ENCODE assay signal across 1 cellular context in genomic region chr1:207885129-207886032, GRCh38.
TF ChIP-seq lines count a peak whose summit lies in the region.

No MANE protein-coding gene starts in this region.

TF ChIP-seq in K562, 482 proteins besides CTCF, POLR2A, EP300 and RAD21 (continued from another document and continues in another):
- no peak; the same call in 1 of the 2 replicates for TF ChIP-seq ZNF592 (IDR thresholded peaks at IDR 0.05)
- no peak for TF ChIP-seq ZNF121 (CRISPR knock-in tag; conservative IDR thresholded peaks at IDR 0.05)
- TF ChIP-seq TCFL5 (CRISPR knock-in tag; conservative IDR thresholded peaks at IDR 0.05): no peak
- no peak for TF ChIP-seq HOMEZ (CRISPR knock-in tag; IDR thresholded peaks at IDR 0.05)
- TF ChIP-seq ZNF395 (CRISPR knock-in tag; IDR thresholded peaks at IDR 0.05): 0 out of 2 replicates have a peak, but pooled peaks have one; percentile 38
- TF ChIP-seq CBX5 (IDR thresholded peaks at IDR 0.05; ENCODE audit: borderline replicate concordance, low read depth): no peak
- no peak for TF ChIP-seq TSHZ1 (CRISPR knock-in tag; IDR thresholded peaks at IDR 0.05)
- no peak for TF ChIP-seq FOXM1 (IDR thresholded peaks at IDR 0.05; ENCODE audit: low read depth)
- no peak for TF ChIP-seq FOXM1 (CRISPR knock-in tag; IDR thresholded peaks at IDR 0.05; ENCODE audit: low read depth)
- TF ChIP-seq BRD9 (IDR thresholded peaks at IDR 0.05; ENCODE audit: low read depth, partially characterized antibody): peak; percentile 75
- TF ChIP-seq SMARCE1 (IDR thresholded peaks at IDR 0.05): peak; percentile 43; the same call in 1 of the 2 replicates
- TF ChIP-seq POLR2AphosphoS2 (IDR thresholded peaks at IDR 0.05; ENCODE audit: low read length): no peak
- TF ChIP-seq MTA3 (IDR thresholded peaks at IDR 0.05; ENCODE audit: borderline replicate concordance): peak; percentile 58
- no peak for TF ChIP-seq MBD2 (IDR thresholded peaks at IDR 0.05; ENCODE audit: borderline replicate concordance, low read depth)
- TF ChIP-seq GATAD2A (IDR thresholded peaks at IDR 0.05): no peak
- TF ChIP-seq BDP1 (IDR thresholded peaks at IDR 0.05; ENCODE audit: insufficient read depth, insufficient read length): no peak
- 0 out of 2 replicates have a peak, but pooled peaks have one; percentile 12 for TF ChIP-seq ARID1B (IDR thresholded peaks at IDR 0.05)
- TF ChIP-seq PHTF2 (CRISPR knock-in tag; IDR thresholded peaks at IDR 0.05): no peak
- no peak for TF ChIP-seq HOXB6 (CRISPR knock-in tag; IDR thresholded peaks at IDR 0.05; ENCODE audit: borderline replicate concordance)
- TF ChIP-seq ZNF239 (CRISPR knock-in tag; IDR thresholded peaks at IDR 0.05): no peak
- no peak for TF ChIP-seq E4F1 (CRISPR knock-in tag; IDR thresholded peaks at IDR 0.05; ENCODE audit: borderline replicate concordance)
- TF ChIP-seq DNMT1 (IDR thresholded peaks at IDR 0.05): 0 out of 2 replicates have a peak, but pooled peaks have one; percentile 65
- no peak for TF ChIP-seq NCOA2 (IDR thresholded peaks at IDR 0.05; ENCODE audit: partially characterized antibody in 2 of 2)
- TF ChIP-seq FOSL1 (tag; conservative IDR thresholded peaks at IDR 0.05): no peak
- no peak for TF ChIP-seq EZH2 (IDR thresholded peaks at IDR 0.05; ENCODE audit: borderline replicate concordance, low read depth, low read length)
- TF ChIP-seq RCOR1 (IDR thresholded peaks at IDR 0.05; ENCODE audit: borderline replicate concordance in 1 of 2, low read depth in 2 of 2, low read length in 2 of 2): 0 out of 4 replicates have a peak, but pooled peaks of 1 of the 2 experiments have one; percentile 5
- no peak for TF ChIP-seq RBM25 (IDR thresholded peaks at IDR 0.05; ENCODE audit: low read depth, low read length, severe bottlenecking)
- TF ChIP-seq NR2C2 (CRISPR knock-in tag; IDR thresholded peaks at IDR 0.05): no peak
- no peak for TF ChIP-seq NR2C2 (tag; IDR thresholded peaks at IDR 0.05)
- peak; percentile 66; the same call in 1 of the 2 replicates for TF ChIP-seq KLF16 (IDR thresholded peaks at IDR 0.05)
- no peak for TF ChIP-seq CEBPB (tag; IDR thresholded peaks at IDR 0.05)
- no peak; a peak in 1 of 4 replicates for TF ChIP-seq ZMIZ1 (IDR thresholded peaks at IDR 0.05; ENCODE audit: low read depth in 2 of 2, low read length in 2 of 2)
- no peak for TF ChIP-seq MYNN (IDR thresholded peaks at IDR 0.05)
- no peak for TF ChIP-seq MYNN (CRISPR knock-in tag; IDR thresholded peaks at IDR 0.05)
- TF ChIP-seq ZBTB11 (CRISPR knock-in tag; IDR thresholded peaks at IDR 0.05): 0 out of 6 replicates have a peak, but pooled peaks of 1 of the 3 experiments have one; percentile 18
- TF ChIP-seq ATF4 (CRISPR knock-in tag; IDR thresholded peaks at IDR 0.05): 0 out of 2 replicates have a peak, but pooled peaks have one; percentile 21
- no peak for TF ChIP-seq TOE1 (IDR thresholded peaks at IDR 0.05; ENCODE audit: borderline replicate concordance)
- no peak for TF ChIP-seq TOE1 (CRISPR knock-in tag; IDR thresholded peaks at IDR 0.05; ENCODE audit: borderline replicate concordance, low read depth)
- TF ChIP-seq ZNF41 (CRISPR knock-in tag; conservative IDR thresholded peaks at IDR 0.05): no peak
- no peak for TF ChIP-seq ZNF830 (CRISPR knock-in tag; IDR thresholded peaks at IDR 0.05)
- peak; percentile 59; the same call in 1 of the 2 replicates for TF ChIP-seq CTBP1 (IDR thresholded peaks at IDR 0.05; ENCODE audit: borderline replicate concordance)
- TF ChIP-seq XRCC5 (IDR thresholded peaks at IDR 0.05; ENCODE audit: low read depth, low read length): peak; percentile 81; the same call in 1 of the 2 replicates
